In genomic region chr1:180424848-180425457, GRCh38 we compare ENCODE assay signal across 19 cellular contexts.
DNase-seq lines count a peak whose midpoint lies in the region; ATAC-seq, FAIRE-seq and TF ChIP-seq lines count a peak whose summit lies in the region.
"Had no signal": no experiment of that assay in that cellular context is flagged by ENCODE, and none has a peak within 500 bp of the region (broad histone marks: within the 10 kb centered on the region; RNA-seq: fewer than 3 reads in every experiment).

No MANE protein-coding gene starts in this region.

- DNase-seq in GM12892 (ENCODE audit: insufficient read length) = no peak
- DNase-seq in NCI-H1417 treated with DMSO at 0.1 percent for 48 hours (lab: John Stamatoyannopoulos, UW) = peak; percentile 87
- peak; percentile 100 for DNase-seq in NCI-H69 (lab: John Stamatoyannopoulos, UW)
- no peak for DNase-seq in naive B cell
- no peak for DNase-seq in HPDE6-E6E7 (ENCODE audit: extremely low spot score)
- DNase-seq in erythroblast (lab: John Stamatoyannopoulos, UW) = no peak
- no peak for DNase-seq in activated CD8-positive, alpha-beta memory T cell treated with anti-CD3 and anti-CD28 coated beads, Interleukin-2, amount 10 ng/mL, durations not matched to agents 7 days and 5 days
- DNase-seq in Right ventricle myocardium inferior (ENCODE audit: missing footprints) = no peak
- DNase-seq: activated CD8-positive, alpha-beta T cell treated with anti-CD3 and anti-CD28 coated beads, Interleukin-2, amount 10 ng/mL, durations not matched to agents 7 days and 5 days; activated naive CD4-positive, alpha-beta T cell treated with Interleukin-2 at 50 U/mL for 16 hours; CD4-positive, alpha-beta T cell; central memory CD4-positive, alpha-beta T cell; NCI-H1048; small intestine; T-helper 2 cell; testis had no signal

- H3K9me3 Mint-ChIP-seq in naive B cell = peaks cover 5 to 15% (median 13%) of the 10 kb centered on the region in 7 donors
- no peaks in the 10 kb centered on the region for H3K9me3 Mint-ChIP-seq in activated CD8-positive, alpha-beta memory T cell treated with anti-CD3 and anti-CD28 coated beads, Interleukin-2, amount 10 ng/mL, durations not matched to agents 7 days and 5 days (ENCODE audit: low read depth)

- peak overlapping the region in 1 of 8 donors; percentile 22 for H3K4me3 Mint-ChIP-seq in naive B cell
- H3K4me3 Mint-ChIP-seq in activated CD8-positive, alpha-beta memory T cell treated with anti-CD3 and anti-CD28 coated beads, Interleukin-2, amount 10 ng/mL, durations not matched to agents 7 days and 5 days = no peak overlapping the region
- H3K4me3 Mint-ChIP-seq: activated CD8-positive, alpha-beta T cell treated with anti-CD3 and anti-CD28 coated beads, Interleukin-2, amount 10 ng/mL, durations not matched to agents 7 days and 5 days; CD4-positive, alpha-beta T cell; neural crest cell had no signal

- CTCF ChIA-PET in activated CD8-positive, alpha-beta memory T cell treated with anti-CD3 and anti-CD28 coated beads, Interleukin-2, amount 10 ng/mL, durations not matched to agents 7 days and 5 days (lab: Charles Lee) = no interaction called here

- peaks cover 29 to 37% of the 10 kb centered on the region in 2 donors for H3K36me3 Mint-ChIP-seq in naive B cell
- peaks cover 30% of the 10 kb centered on the region for H3K36me3 Mint-ChIP-seq in activated CD8-positive, alpha-beta memory T cell treated with anti-CD3 and anti-CD28 coated beads, Interleukin-2, amount 10 ng/mL, durations not matched to agents 7 days and 5 days

- peaks cover 17 to 36% (median 21%) of the 10 kb centered on the region in 3 donors for H3K4me1 Mint-ChIP-seq in naive B cell
- no peaks in the 10 kb centered on the region for H3K4me1 Mint-ChIP-seq in activated CD8-positive, alpha-beta memory T cell treated with anti-CD3 and anti-CD28 coated beads, Interleukin-2, amount 10 ng/mL, durations not matched to agents 7 days and 5 days

- peak overlapping the region in 4 of 6 donors; percentile 5 to 87 (median 46) for H3K27ac Mint-ChIP-seq in naive B cell
- no peak overlapping the region for H3K27ac Mint-ChIP-seq in activated CD8-positive, alpha-beta memory T cell treated with anti-CD3 and anti-CD28 coated beads, Interleukin-2, amount 10 ng/mL, durations not matched to agents 7 days and 5 days
- H3K27ac Mint-ChIP-seq: activated CD8-positive, alpha-beta T cell treated with anti-CD3 and anti-CD28 coated beads, Interleukin-2, amount 10 ng/mL, durations not matched to agents 7 days and 5 days; CD4-positive, alpha-beta T cell had no signal

- intact Hi-C loops in Right ventricle myocardium inferior (cut with DNase I) = no loop called here

- H3K27me3 Mint-ChIP-seq in naive B cell = no peaks in the 10 kb centered on the region
- H3K27me3 Mint-ChIP-seq in activated CD8-positive, alpha-beta memory T cell treated with anti-CD3 and anti-CD28 coated beads, Interleukin-2, amount 10 ng/mL, durations not matched to agents 7 days and 5 days = no peaks in the 10 kb centered on the region
- H3K27me3 Mint-ChIP-seq: CD4-positive, alpha-beta T cell had no signal

- FAIRE-seq in GM12892 (lab: Jason Lieb, UNC) = peak; percentile 24
- FAIRE-seq: endothelial cell of umbilical vein, small intestine had no signal

- ATAC-seq in naive B cell (ENCODE audit: low read depth in 2 of 2) (no peak), Right ventricle myocardium inferior (no peak)
- no peak for ATAC-seq in activated CD8-positive, alpha-beta memory T cell treated with anti-CD3 and anti-CD28 coated beads, Interleukin-2, amount 10 ng/mL, durations not matched to agents 7 days and 5 days
- ATAC-seq: activated CD8-positive, alpha-beta T cell treated with anti-CD3 and anti-CD28 coated beads, Interleukin-2, amount 10 ng/mL, durations not matched to agents 7 days and 5 days; left lobe of liver had no signal

- TF ChIP-seq POLR2A in GM12892 (IDR thresholded peaks at IDR 0.05; ENCODE audit: low read depth, low read length) = no peak
- TF ChIP-seq POLR2A in erythroblast (IDR thresholded peaks at IDR 0.05; ENCODE audit: low read length) = no peak

Comparison
In these comparisons a context has a peak if more than half of its experiments do, and no peak if none do; other contexts are left out.
1. DNase-seq: peak in NCI-H1417 treated with DMSO at 0.1 percent for 48 hours (single experiment) and NCI-H69 (single experiment); none in GM12892 (single experiment), naive B cell (single experiment), HPDE6-E6E7 (single experiment), erythroblast (0 of 2), activated CD8-positive, alpha-beta memory T cell treated with anti-CD3 and anti-CD28 coated beads, Interleukin-2, amount 10 ng/mL, durations not matched to agents 7 days and 5 days (single experiment) and Right ventricle myocardium inferior (single experiment).